In genomic region chr16:10642964-10643363, GRCh38 we compare ENCODE assay signal across 2 cellular contexts.
TF ChIP-seq lines count a peak whose summit lies in the region.

No MANE protein-coding gene starts in this region.

TF ChIP-seq in HepG2, 621 proteins besides CTCF, POLR2A, EP300 and RAD21 (continues in another document):
- no peak for TF ChIP-seq ZNF766 (CRISPR knock-in tag; IDR thresholded peaks at IDR 0.05; ENCODE audit: borderline replicate concordance)
- no peak for TF ChIP-seq PPARG (CRISPR knock-in tag; conservative IDR thresholded peaks at IDR 0.05)
- TF ChIP-seq SNRNP70 (IDR thresholded peaks at IDR 0.05; ENCODE audit: low read depth, low read length): no peak
- no peak for TF ChIP-seq TFAP4 (IDR thresholded peaks at IDR 0.05; ENCODE audit: borderline replicate concordance, low read depth)
- TF ChIP-seq SATB2 (CRISPR knock-in tag; IDR thresholded peaks at IDR 0.05): no peak
- TF ChIP-seq SMARCC2 (IDR thresholded peaks at IDR 0.05): no peak
- no peak for TF ChIP-seq NR1H2 (CRISPR knock-in tag; IDR thresholded peaks at IDR 0.05; ENCODE audit: borderline replicate concordance, low read depth)
- no peak for TF ChIP-seq ZNF260 (CRISPR knock-in tag; IDR thresholded peaks at IDR 0.05; ENCODE audit: borderline replicate concordance, low read depth)
- no peak for TF ChIP-seq SIX1 (CRISPR knock-in tag; IDR thresholded peaks at IDR 0.05; ENCODE audit: borderline replicate concordance)
- TF ChIP-seq PHF5A (CRISPR knock-in tag; IDR thresholded peaks at IDR 0.05; ENCODE audit: low read depth, unreplicated experiment): no peak
- TF ChIP-seq NR0B2 (CRISPR knock-in tag; IDR thresholded peaks at IDR 0.05): no peak
- no peak for TF ChIP-seq ZSCAN22 (CRISPR knock-in tag; IDR thresholded peaks at IDR 0.05)
- peak; percentile 94 for TF ChIP-seq ZNF121 (CRISPR knock-in tag; IDR thresholded peaks at IDR 0.05)
- TF ChIP-seq THAP8 (CRISPR knock-in tag; IDR thresholded peaks at IDR 0.05; ENCODE audit: borderline replicate concordance): no peak
- no peak for TF ChIP-seq ZNF256 (CRISPR knock-in tag; conservative IDR thresholded peaks at IDR 0.05)
- TF ChIP-seq ZXDC (CRISPR knock-in tag; IDR thresholded peaks at IDR 0.05): no peak
- TF ChIP-seq THAP7 (CRISPR knock-in tag; IDR thresholded peaks at IDR 0.05): 0 out of 2 replicates have a peak, but pooled peaks have one; percentile 73
- TF ChIP-seq SMAD3 (CRISPR knock-in tag; IDR thresholded peaks at IDR 0.05): no peak
- 0 out of 2 replicates have a peak, but pooled peaks have one; percentile 37 for TF ChIP-seq ZBTB38 (CRISPR knock-in tag; IDR thresholded peaks at IDR 0.05)
- no peak for TF ChIP-seq ZNF563 (CRISPR knock-in tag; IDR thresholded peaks at IDR 0.05)
- no peak for TF ChIP-seq CEBPZ (IDR thresholded peaks at IDR 0.05; ENCODE audit: low read length)
- no peak for TF ChIP-seq PCBP2 (optimal IDR thresholded peaks at IDR 0.05; ENCODE audit: low read depth, low read length, poor library complexity, severe bottlenecking)
- TF ChIP-seq ZFP82 (CRISPR knock-in tag; IDR thresholded peaks at IDR 0.05; ENCODE audit: borderline replicate concordance): no peak
- TF ChIP-seq ZNF644 (CRISPR knock-in tag; IDR thresholded peaks at IDR 0.05; ENCODE audit: low read depth): no peak
- no peak for TF ChIP-seq ZSCAN31 (CRISPR knock-in tag; IDR thresholded peaks at IDR 0.05; ENCODE audit: low read depth)

TF ChIP-seq in H1, 55 proteins besides CTCF, POLR2A, EP300 and RAD21:
- 0 out of 2 replicates have a peak, but pooled peaks have one; percentile 25 for TF ChIP-seq KDM1A (IDR thresholded peaks at IDR 0.05; ENCODE audit: borderline replicate concordance, low read length)
- no peak for TF ChIP-seq RNF2 (IDR thresholded peaks at IDR 0.05; ENCODE audit: borderline replicate concordance, low read depth, low read length, missing control alignments, poor library complexity, severe bottlenecking)
- no peak for TF ChIP-seq NANOG (IDR thresholded peaks at IDR 0.05; ENCODE audit: insufficient read depth, low read depth, low read length, poor library complexity, severe bottlenecking)
TF ChIP-seq in H1: peak in this region for 1.
